17 cellular contexts compared by ENCODE assay signal in the genomic region with DNA sequence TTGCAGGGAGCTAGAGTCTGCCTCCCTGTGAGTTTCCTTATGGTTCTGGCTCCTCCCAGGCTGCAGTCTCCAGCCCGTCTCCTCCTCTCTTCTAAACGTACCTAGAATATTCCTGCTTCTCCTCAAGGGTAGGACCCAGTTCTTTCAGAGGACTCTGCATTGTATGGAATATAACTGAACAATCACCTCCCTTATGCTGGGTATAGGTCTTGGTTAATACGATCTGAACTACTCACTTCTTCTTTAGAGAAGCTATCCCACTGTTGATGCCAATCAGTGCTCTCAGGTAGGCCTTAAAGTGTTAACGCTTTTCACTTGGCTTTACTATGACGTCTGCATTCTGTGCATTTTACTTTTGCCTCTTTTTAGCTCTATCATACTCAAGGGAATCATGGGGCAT.
DNase-seq lines count a peak whose midpoint lies in the region; ATAC-seq and TF ChIP-seq lines count a peak whose summit lies in the region.
"Had no signal": no experiment of that assay in that cellular context is flagged by ENCODE, and none has a peak within 500 bp of the region (broad histone marks: within the 10 kb centered on the region; RNA-seq: fewer than 3 reads in every experiment).

No MANE protein-coding gene starts in this region.

- no peak for DNase-seq in SK-N-SH
- no peak for DNase-seq in CD4-positive, CD25-positive, alpha-beta regulatory T cell
- DNase-seq in neural crest cell (ENCODE audit: low read depth, low spot score) = no peak
- DNase-seq in SHP77 treated with DMSO at 0.1 percent for 48 hours (lab: John Stamatoyannopoulos, UW) = no peak
- DNase-seq in Right ventricle myocardium superior = no peak
- DNase-seq: Caco-2; CD8-positive, alpha-beta T cell; DMS153; DND-41; HFFc6 had no signal

- CTCF ChIA-PET in SK-N-SH (lab: Yijun Ruan, JAX) = interaction anchor here (1.1 to 1.7 kb wide), 5 partner anchors 10 to 123 kb away, joined by 4 to 7 read pairs (median 5); no protein-coding TSS in a partner anchor

- intact Hi-C loops in Right ventricle myocardium superior (cut with DNase I) = no loop called here

- H3K27ac ChIP-seq in SK-N-SH (ENCODE audit: low read depth in 2 of 2, low read length in 1 of 2) = no peak overlapping the region
- no peak overlapping the region for H3K27ac ChIP-seq in CD4-positive, CD25-positive, alpha-beta regulatory T cell (ENCODE audit: insufficient read depth, low read length, poor library complexity, severe bottlenecking)
- H3K27ac ChIP-seq: 22Rv1 had no signal

- no peak overlapping the region for H2AFZ ChIP-seq in SK-N-SH (ENCODE audit: low read depth)
- H2AFZ ChIP-seq: GM23338 had no signal

- 21% methylated on average over 5 of the region's 5 CpGs for WGBS in SK-N-SH (ENCODE audit: low lambda C conversion rate)

- H3K9me3 Mint-ChIP-seq in CD4-positive, CD25-positive, alpha-beta regulatory T cell = peaks cover 0 to 3% (median 0%) of the 10 kb centered on the region in 7 donors
- H3K9me3 Mint-ChIP-seq in brain (peaks cover 0 to 3% (median 0%) of the 10 kb centered on the region in 5 experiments), neural crest cell (no peaks in the 10 kb centered on the region)
- H3K9me3 Mint-ChIP-seq: CD8-positive, alpha-beta T cell; GM23338; HFFc6 had no signal

- no peak overlapping the region for H3K4me3 ChIP-seq in SK-N-SH (ENCODE audit: low read depth in 2 of 2, low read length in 1 of 2)
- H3K4me3 ChIP-seq in CD4-positive, CD25-positive, alpha-beta regulatory T cell (ENCODE audit: low read depth, low read length) = no peak overlapping the region
- H3K4me3 ChIP-seq: GM23338, HAP-1 had no signal

- peak overlapping the region in 2 of 3 donors; percentile 34 to 59 for H3K27ac Mint-ChIP-seq in CD4-positive, CD25-positive, alpha-beta regulatory T cell
- peak overlapping the region in 3 of 5 experiments; percentile 14 to 96 (median 85) for H3K27ac Mint-ChIP-seq in brain
- H3K27ac Mint-ChIP-seq in neural crest cell (ENCODE audit: unreplicated experiment) = peak overlapping the region; percentile 44
- H3K27ac Mint-ChIP-seq: B cell; CD8-positive, alpha-beta T cell; GM23338; HFFc6 had no signal

- no peak overlapping the region for H3K4me2 ChIP-seq in SK-N-SH
- H3K4me2 ChIP-seq: GM23338 had no signal

- H3F3A ChIP-seq in SK-N-SH (replicated peaks; ENCODE audit: insufficient read depth) = no peaks in the 10 kb centered on the region

- no peak for TF ChIP-seq CTCF in SK-N-SH (IDR thresholded peaks at IDR 0.05)
- TF ChIP-seq CTCF in brain (conservative IDR thresholded peaks at IDR 0.05) = no peak
- TF ChIP-seq CTCF in neural crest cell (conservative IDR thresholded peaks at IDR 0.05) = no peak

- H3K9ac ChIP-seq in SK-N-SH = no peak overlapping the region

- no peaks in the 10 kb centered on the region for H3K9me3 ChIP-seq in SK-N-SH
- H3K9me3 ChIP-seq in CD4-positive, CD25-positive, alpha-beta regulatory T cell (ENCODE audit: control insufficient read depth in 2 of 2, low read length in 2 of 2) = no peaks in the 10 kb centered on the region
- H3K9me3 ChIP-seq: Caco-2, HAP-1 had no signal

- H3K4me1 ChIP-seq in SK-N-SH (ENCODE audit: control insufficient read depth in 1 of 2, insufficient read depth in 2 of 2, low read depth in 1 of 2, low read length in 1 of 2) = peaks cover 0 to 21% of the 10 kb centered on the region in 2 experiments; a peak in 1 of 4 replicates
- H3K4me1 ChIP-seq in CD4-positive, CD25-positive, alpha-beta regulatory T cell (ENCODE audit: control insufficient read depth, insufficient read depth, low read length, poor library complexity, severe bottlenecking) = no peaks in the 10 kb centered on the region
- H3K4me1 ChIP-seq: Caco-2, HAP-1 had no signal

- POLR2A ChIA-PET in SK-N-SH (lab: Yijun Ruan, JAX) = no interaction called here

- H3K36me3 ChIP-seq in SK-N-SH (replicated peaks in 1 of 2; ENCODE audit: control insufficient read depth in 1 of 2, insufficient read depth in 2 of 2, low read length in 1 of 2) = no peaks in the 10 kb centered on the region
- H3K36me3 ChIP-seq in CD4-positive, CD25-positive, alpha-beta regulatory T cell (ENCODE audit: control insufficient read depth, insufficient read depth, low read length) = no peaks in the 10 kb centered on the region
- H3K36me3 ChIP-seq: HAP-1 had no signal

- H3K9me2 ChIP-seq in SK-N-SH = no peaks in the 10 kb centered on the region

- TF ChIP-seq RAD21 in SK-N-SH (IDR thresholded peaks at IDR 0.05; ENCODE audit: low read length) = no peak

- H3K27me3 Mint-ChIP-seq in CD4-positive, CD25-positive, alpha-beta regulatory T cell = no peaks in the 10 kb centered on the region
- H3K27me3 Mint-ChIP-seq in brain (peaks cover 5% of the 10 kb centered on the region), neural crest cell (ENCODE audit: low read depth) (no peaks in the 10 kb centered on the region)

- ATAC-seq in SK-N-SH treated with all-trans-retinoic acid at 6 μM for 48 hours (no peak), GM19035 (IDR thresholded peaks at IDR 0.05; ENCODE audit: unreplicated experiment) (no peak), Right ventricle myocardium superior (ENCODE audit: poor library complexity) (no peak)
- ATAC-seq in CD4-positive, CD25-positive, alpha-beta regulatory T cell (ENCODE audit: low read depth in 2 of 2) = no peak
- ATAC-seq: CD8-positive, alpha-beta T cell had no signal

- no peak overlapping the region for H3K4me3 Mint-ChIP-seq in CD4-positive, CD25-positive, alpha-beta regulatory T cell
- H3K4me3 Mint-ChIP-seq in brain (no peak overlapping the region), neural crest cell (no peak overlapping the region)
- H3K4me3 Mint-ChIP-seq: B cell; CD8-positive, alpha-beta T cell; GM23338; HFFc6 had no signal

- no peaks in the 10 kb centered on the region for H4K20me1 ChIP-seq in SK-N-SH (ENCODE audit: insufficient read depth)

- no peak for TF ChIP-seq EP300 in SK-N-SH (IDR thresholded peaks at IDR 0.05; ENCODE audit: borderline replicate concordance in 1 of 2, low read depth in 1 of 2, low read length in 1 of 2)

- peaks cover 0 to 2% (median 0%) of the 10 kb centered on the region in 4 donors for H3K4me1 Mint-ChIP-seq in CD4-positive, CD25-positive, alpha-beta regulatory T cell
- H3K4me1 Mint-ChIP-seq in brain (peaks cover 73% of the 10 kb centered on the region), neural crest cell (peaks cover 62% of the 10 kb centered on the region)
- H3K4me1 Mint-ChIP-seq: B cell had no signal

- no peaks in the 10 kb centered on the region for H3K36me3 Mint-ChIP-seq in CD4-positive, CD25-positive, alpha-beta regulatory T cell
- H3K36me3 Mint-ChIP-seq in brain = no peaks in the 10 kb centered on the region
- no peaks in the 10 kb centered on the region for H3K36me3 Mint-ChIP-seq in neural crest cell (ENCODE audit: low read depth)
- H3K36me3 Mint-ChIP-seq: CD8-positive, alpha-beta T cell had no signal

- H3K79me2 ChIP-seq in SK-N-SH (ENCODE audit: insufficient read depth) = no peaks in the 10 kb centered on the region

- no peaks in the 10 kb centered on the region for H3K27me3 ChIP-seq in SK-N-SH (ENCODE audit: insufficient read depth)
- H3K27me3 ChIP-seq in CD4-positive, CD25-positive, alpha-beta regulatory T cell (ENCODE audit: control insufficient read depth, insufficient read depth, low read length) = no peaks in the 10 kb centered on the region

TF ChIP-seq in SK-N-SH treated with all-trans-retinoic acid at 6 μM for 48 hours, 23 proteins besides CTCF, POLR2A, EP300 and RAD21:
- no peak for TF ChIP-seq PPARA (CRISPR knock-in tag; IDR thresholded peaks at IDR 0.05; ENCODE audit: borderline replicate concordance)
- peak; percentile 97 for TF ChIP-seq ZNF70 (CRISPR knock-in tag; IDR thresholded peaks at IDR 0.05)

TF ChIP-seq in SK-N-SH, 30 proteins besides CTCF, POLR2A, EP300 and RAD21 (continues in another document):
- TF ChIP-seq NFIC (IDR thresholded peaks at IDR 0.05; ENCODE audit: borderline replicate concordance) (no peak), FOXM1 (IDR thresholded peaks at IDR 0.05; ENCODE audit: low read depth) (no peak), SIN3A (IDR thresholded peaks at IDR 0.05; ENCODE audit: borderline replicate concordance, low read depth, low read length) (no peak), TEAD4 (IDR thresholded peaks at IDR 0.05; ENCODE audit: borderline replicate concordance, insufficient read depth) (no peak), ELF1 (IDR thresholded peaks at IDR 0.05) (no peak), TCF12 (IDR thresholded peaks at IDR 0.05) (no peak), RCOR1 (IDR thresholded peaks at IDR 0.05; ENCODE audit: low read length) (no peak), GABPA (IDR thresholded peaks at IDR 0.05; ENCODE audit: low read depth) (no peak)
- TF ChIP-seq, protein P1, sequence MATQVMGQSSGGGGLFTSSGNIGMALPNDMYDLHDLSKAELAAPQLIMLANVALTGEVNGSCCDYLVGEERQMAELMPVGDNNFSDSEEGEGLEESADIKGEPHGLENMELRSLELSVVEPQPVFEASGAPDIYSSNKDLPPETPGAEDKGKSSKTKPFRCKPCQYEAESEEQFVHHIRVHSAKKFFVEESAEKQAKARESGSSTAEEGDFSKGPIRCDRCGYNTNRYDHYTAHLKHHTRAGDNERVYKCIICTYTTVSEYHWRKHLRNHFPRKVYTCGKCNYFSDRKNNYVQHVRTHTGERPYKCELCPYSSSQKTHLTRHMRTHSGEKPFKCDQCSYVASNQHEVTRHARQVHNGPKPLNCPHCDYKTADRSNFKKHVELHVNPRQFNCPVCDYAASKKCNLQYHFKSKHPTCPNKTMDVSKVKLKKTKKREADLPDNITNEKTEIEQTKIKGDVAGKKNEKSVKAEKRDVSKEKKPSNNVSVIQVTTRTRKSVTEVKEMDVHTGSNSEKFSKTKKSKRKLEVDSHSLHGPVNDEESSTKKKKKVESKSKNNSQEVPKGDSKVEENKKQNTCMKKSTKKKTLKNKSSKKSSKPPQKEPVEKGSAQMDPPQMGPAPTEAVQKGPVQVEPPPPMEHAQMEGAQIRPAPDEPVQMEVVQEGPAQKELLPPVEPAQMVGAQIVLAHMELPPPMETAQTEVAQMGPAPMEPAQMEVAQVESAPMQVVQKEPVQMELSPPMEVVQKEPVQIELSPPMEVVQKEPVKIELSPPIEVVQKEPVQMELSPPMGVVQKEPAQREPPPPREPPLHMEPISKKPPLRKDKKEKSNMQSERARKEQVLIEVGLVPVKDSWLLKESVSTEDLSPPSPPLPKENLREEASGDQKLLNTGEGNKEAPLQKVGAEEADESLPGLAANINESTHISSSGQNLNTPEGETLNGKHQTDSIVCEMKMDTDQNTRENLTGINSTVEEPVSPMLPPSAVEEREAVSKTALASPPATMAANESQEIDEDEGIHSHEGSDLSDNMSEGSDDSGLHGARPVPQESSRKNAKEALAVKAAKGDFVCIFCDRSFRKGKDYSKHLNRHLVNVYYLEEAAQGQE (IDR thresholded peaks at IDR 0.05; ENCODE audit: low read depth, low read length) = no peak
